In genomic region chr19:42253245-42254082, GRCh38 we compare ENCODE assay signal across 8 cellular contexts.
DNase-seq lines count a peak whose midpoint lies in the region; ATAC-seq lines count a peak whose summit lies in the region.

No MANE protein-coding gene starts in this region.

- peaks cover 17% of the 10 kb centered on the region for H3K4me1 Mint-ChIP-seq in memory B cell

- H3K27me3 Mint-ChIP-seq in memory B cell: peaks cover 2% of the 10 kb centered on the region

- no peaks in the 10 kb centered on the region for H3K9me3 Mint-ChIP-seq in memory B cell

- ATAC-seq in GM21447 (IDR thresholded peaks at IDR 0.05; ENCODE audit: unreplicated experiment) (peak; percentile 7), memory B cell (ENCODE audit: low read depth) (peak; percentile 18), GM21390 (IDR thresholded peaks at IDR 0.05; ENCODE audit: unreplicated experiment) (no peak)

- no peaks in the 10 kb centered on the region for H3K36me3 Mint-ChIP-seq in memory B cell

- peak overlapping the region; percentile 76 for H3K27ac Mint-ChIP-seq in memory B cell

- peak in 11 of 14 donors; percentile 42 to 81 (median 59) for DNase-seq in C1 segment of cervical spinal cord (lab: John Stamatoyannopoulos, UW)
- DNase-seq in NCI-H2171 treated with DMSO at 0.1 percent for 48 hours (lab: John Stamatoyannopoulos, UW): peak; percentile 68
- DNase-seq in activated CD4-positive, alpha-beta T cell treated with anti-CD3 and anti-CD28 coated beads, Interleukin-2, amount 50 U/mL, for 4 hours: peak; percentile 52
- peak; percentile 52 for DNase-seq in effector CD4-positive, alpha-beta T cell
- DNase-seq in memory B cell (ENCODE audit: low spot score in 2 of 2): peak in 1 of 2 donors; percentile 67
- DNase-seq in stimulated activated CD8-positive, alpha-beta memory T cell treated with anti-CD3 and anti-CD28 coated beads, Interleukin-4, amount 100 ng/mL, for 24 hours (ENCODE audit: low read depth): peak; percentile 51

- peak overlapping the region; percentile 96 for H3K4me3 Mint-ChIP-seq in memory B cell
